In the genomic region with DNA sequence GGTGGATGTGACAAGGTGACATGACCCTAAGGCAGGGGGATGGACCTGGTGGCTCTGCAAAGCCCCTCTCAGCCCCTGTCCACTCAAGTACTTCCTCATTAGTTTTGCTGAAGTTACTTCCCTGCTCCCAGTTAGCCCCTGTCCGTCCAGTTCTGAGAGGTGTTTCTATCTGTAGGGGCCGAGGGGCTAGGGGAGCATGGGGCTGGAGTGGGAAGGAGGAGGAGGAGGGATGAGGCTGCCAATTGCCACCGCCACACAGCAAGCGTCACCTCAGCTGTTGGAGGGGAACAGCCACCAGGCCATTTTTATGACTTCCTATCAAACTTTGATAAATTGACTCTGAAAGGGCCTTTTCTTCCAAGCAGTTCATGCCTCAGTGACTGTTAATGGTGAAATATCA, we compare ENCODE assay signal across 15 cellular contexts.
DNase-seq lines count a peak whose midpoint lies in the region; ATAC-seq lines count a peak whose summit lies in the region.
"Had no signal": no experiment of that assay in that cellular context is flagged by ENCODE, and none has a peak within 500 bp of the region (broad histone marks: within the 10 kb centered on the region; RNA-seq: fewer than 3 reads in every experiment).

No MANE protein-coding gene starts in this region.

- H3K9me3 Mint-ChIP-seq in activated naive CD4-positive, alpha-beta T cell treated with anti-CD3 and anti-CD28 coated beads, Interleukin-2, amount 50 U/mL, for 72 hours = no peaks in the 10 kb centered on the region
- H3K9me3 Mint-ChIP-seq: CD4-positive, alpha-beta memory T cell; H9 had no signal

- no peaks in the 10 kb centered on the region for H3K36me3 Mint-ChIP-seq in activated naive CD4-positive, alpha-beta T cell treated with anti-CD3 and anti-CD28 coated beads, Interleukin-2, amount 50 U/mL, for 72 hours
- H3K36me3 Mint-ChIP-seq: CD4-positive, alpha-beta memory T cell had no signal

- H3K27me3 ChIP-seq in mesendoderm (ENCODE audit: insufficient read depth, low read length, poor library complexity) = no peaks in the 10 kb centered on the region
- peaks cover 0 to 14% (median 0%) of the 10 kb centered on the region in 3 experiments for H3K27me3 ChIP-seq in neuronal stem cell (ENCODE audit: control insufficient read depth in 3 of 3, insufficient read depth in 3 of 3, low read depth in 1 of 3, low read length in 3 of 3)

- H3K9ac ChIP-seq in mesendoderm (ENCODE audit: low read length) (no peak overlapping the region), neuronal stem cell (ENCODE audit: low read depth, low read length, poor library complexity) (no peak overlapping the region)

- H2AK5ac ChIP-seq in mesendoderm (ENCODE audit: low read length) (peak overlapping the region; percentile 18), neuronal stem cell (ENCODE audit: low read depth, low read length) (no peak overlapping the region)

- H3K27ac ChIP-seq in mesendoderm (ENCODE audit: low read depth, low read length) = no peak overlapping the region
- no peak overlapping the region for H3K27ac ChIP-seq in neuronal stem cell (replicated peaks; ENCODE audit: low read length)
- H3K27ac ChIP-seq: 22Rv1, A549, C4-2B had no signal

- no peak overlapping the region for H4K5ac ChIP-seq in mesendoderm (ENCODE audit: low read length)

- no peak overlapping the region for H2BK120ac ChIP-seq in mesendoderm (ENCODE audit: low read depth, low read length)
- H2BK120ac ChIP-seq in neuronal stem cell (ENCODE audit: low read depth, low read length) = no peak overlapping the region

- no peak overlapping the region for H3K56ac ChIP-seq in mesendoderm (ENCODE audit: low read length)

- DNase-seq in activated effector memory CD4-positive, alpha-beta T cell treated with anti-CD3 and anti-CD28 coated beads, Interleukin-2, amount 50 U/mL, for 16 hours = peak; percentile 14
- no peak for DNase-seq in activated effector memory CD4-positive, alpha-beta T cell treated with Interleukin-2 at 50 U/mL for 16 hours
- DNase-seq in mesendoderm (no peak), neuronal stem cell (ENCODE audit: low spot score) (no peak), DMS53 treated with DMSO at 0.1 percent for 48 hours (lab: John Stamatoyannopoulos, UW; ENCODE audit: unreplicated experiment) (no peak)
- no peak for DNase-seq in activated naive CD4-positive, alpha-beta T cell treated with anti-CD3 and anti-CD28 coated beads, Interleukin-2, amount 50 U/mL, for 72 hours (ENCODE audit: low spot score in 2 of 2)
- DNase-seq: AML-193; CD4-positive, alpha-beta memory T cell; DMS153; GF-D8; H9 had no signal

- H3K14ac ChIP-seq in neuronal stem cell (ENCODE audit: low read length) = no peak overlapping the region

- no peaks in the 10 kb centered on the region for H3K9me3 ChIP-seq in neuronal stem cell (replicated peaks in 1 of 2; ENCODE audit: control insufficient read depth in 2 of 2, insufficient read depth in 1 of 2, low read depth in 1 of 2, low read length in 2 of 2)
- H3K9me3 ChIP-seq: A549 had no signal

- H3K4ac ChIP-seq in mesendoderm (ENCODE audit: low read depth, low read length) = no peak overlapping the region
- H3K4ac ChIP-seq in neuronal stem cell (ENCODE audit: low read length) = no peak overlapping the region

- peaks cover 7% of the 10 kb centered on the region for H3K4me1 ChIP-seq in mesendoderm (ENCODE audit: control insufficient read depth, low read depth, low read length)
- H3K4me1 ChIP-seq in neuronal stem cell (ENCODE audit: control insufficient read depth in 2 of 2, insufficient read depth in 1 of 2, low read depth in 1 of 2, low read length in 2 of 2) = peaks cover 0 to 10% of the 10 kb centered on the region in 2 donors
- H3K4me1 ChIP-seq: A549 had no signal

- H4K8ac ChIP-seq in mesendoderm (ENCODE audit: low read depth, low read length) (no peak overlapping the region), neuronal stem cell (ENCODE audit: low read depth, low read length) (no peak overlapping the region)

- H3K79me2 ChIP-seq in mesendoderm (ENCODE audit: control insufficient read depth, insufficient read depth, low read length) = no peaks in the 10 kb centered on the region

- H3K4me2 ChIP-seq in mesendoderm (ENCODE audit: low read length) = no peak overlapping the region
- no peak overlapping the region for H3K4me2 ChIP-seq in neuronal stem cell (ENCODE audit: insufficient read depth, low read length, poor library complexity, severe bottlenecking)
- H3K4me2 ChIP-seq: A549 had no signal

- no peak overlapping the region for H3K27ac Mint-ChIP-seq in activated naive CD4-positive, alpha-beta T cell treated with anti-CD3 and anti-CD28 coated beads, Interleukin-2, amount 50 U/mL, for 72 hours
- H3K27ac Mint-ChIP-seq: CD4-positive, alpha-beta memory T cell; H9 had no signal

- no peak overlapping the region for H4K91ac ChIP-seq in neuronal stem cell (ENCODE audit: low read depth, low read length, poor library complexity)

- no peak overlapping the region for H2BK15ac ChIP-seq in mesendoderm (replicated peaks; ENCODE audit: low read depth)
- no peak overlapping the region for H2BK15ac ChIP-seq in neuronal stem cell (ENCODE audit: low read length)

- no peak overlapping the region for H2BK12ac ChIP-seq in neuronal stem cell (ENCODE audit: low read length)

- H3K4me3 ChIP-seq in mesendoderm (ENCODE audit: low read length) = no peak overlapping the region
- no peak overlapping the region for H3K4me3 ChIP-seq in neuronal stem cell (ENCODE audit: low read length in 2 of 2)
- H3K4me3 ChIP-seq: A549 had no signal

- H3K36me3 ChIP-seq in mesendoderm (ENCODE audit: control insufficient read depth, insufficient read depth, low read length) (no peaks in the 10 kb centered on the region), neuronal stem cell (replicated peaks in 1 of 2; ENCODE audit: control insufficient read depth in 2 of 2, insufficient read depth in 2 of 2, low read length in 2 of 2) (no peaks in the 10 kb centered on the region)

- H2BK5ac ChIP-seq in mesendoderm (ENCODE audit: low read length) (no peak overlapping the region), neuronal stem cell (ENCODE audit: low read length) (peak overlapping the region; percentile 14)

- ATAC-seq in GM18519 (IDR thresholded peaks at IDR 0.05; ENCODE audit: low FRiP score, unreplicated experiment) = no peak
- ATAC-seq in activated naive CD4-positive, alpha-beta T cell treated with anti-CD3 and anti-CD28 coated beads, Interleukin-2, amount 50 U/mL, for 72 hours = no peak
- ATAC-seq: A549 had no signal

- H3K79me1 ChIP-seq in mesendoderm (ENCODE audit: low read length) = no peaks in the 10 kb centered on the region
- no peaks in the 10 kb centered on the region for H3K79me1 ChIP-seq in neuronal stem cell (ENCODE audit: low read depth, low read length)

- H2AFZ ChIP-seq in neuronal stem cell (ENCODE audit: low read length) = no peak overlapping the region

- no CpG with 5 or more reads among the region's 4 CpGs for WGBS in mesendoderm (ENCODE audit: extremely low coverage, insufficient coverage, low lambda C conversion rate)
- no CpG with 5 or more reads among the region's 4 CpGs for WGBS in neuronal stem cell (ENCODE audit: extremely low coverage in 2 of 2, insufficient read length in 2 of 2, insufficient replicate concordance in 1 of 2), 2 donors

- no peak overlapping the region for H3K18ac ChIP-seq in mesendoderm (ENCODE audit: low read length)
- H3K18ac ChIP-seq in neuronal stem cell (ENCODE audit: low read length) = no peak overlapping the region

- H3K23ac ChIP-seq in mesendoderm (ENCODE audit: low read length) = no peak overlapping the region
- H3K23ac ChIP-seq in neuronal stem cell (ENCODE audit: low read depth, low read length, poor library complexity) = no peak overlapping the region
